Comparison of ENCODE assay signal across 28 cellular contexts in genomic region chr2:237209046-237209375, GRCh38.
DNase-seq lines count a peak whose midpoint lies in the region; ATAC-seq and TF ChIP-seq lines count a peak whose summit lies in the region.
"Had no signal": no experiment of that assay in that cellular context is flagged by ENCODE, and none has a peak within 500 bp of the region (broad histone marks: within the 10 kb centered on the region; RNA-seq: fewer than 3 reads in every experiment).

No MANE protein-coding gene starts in this region.

- no peak for TF ChIP-seq CTCF in A673 (conservative IDR thresholded peaks at IDR 0.05; ENCODE audit: low read depth, low read length)
- no peak for TF ChIP-seq CTCF in Panc1 (IDR thresholded peaks at IDR 0.05)
- TF ChIP-seq CTCF in hepatocyte (IDR thresholded peaks at IDR 0.05; ENCODE audit: poor library complexity): no peak
- no peak for TF ChIP-seq CTCF in GM10248 (IDR thresholded peaks at IDR 0.05; ENCODE audit: control extremely low read depth, extremely low read depth, low read depth, missing control alignments)

- H2AFZ ChIP-seq in hepatocyte: no peak overlapping the region
- H2AFZ ChIP-seq: parathyroid adenoma had no signal

- H3K27ac ChIP-seq in A673 (ENCODE audit: low read depth, low read length, poor library complexity, severe bottlenecking) (peak overlapping the region; percentile 44), Panc1 (ENCODE audit: low read length) (peak overlapping the region; percentile 54; the same call in 1 of the 2 replicates), hepatocyte (peak overlapping the region; percentile 97), skin epidermis (peak overlapping the region in 20 of 21 experiments; percentile 18 to 91 (median 70))
- H3K27ac ChIP-seq: parathyroid adenoma had no signal

- POLR2A ChIA-PET in A673 (lab: Charles Lee; ENCODE audit: low non-redundant PET): no interaction called here
- POLR2A ChIA-PET in Panc1 (lab: Charles Lee): no interaction called here
- POLR2A ChIA-PET in GM10248 (lab: Yijun Ruan, JAX): no interaction called here

- H3K9me3 ChIP-seq in A673 (ENCODE audit: low read depth, low read length, poor library complexity, severe bottlenecking) (no peaks in the 10 kb centered on the region), Panc1 (ENCODE audit: control insufficient read depth, insufficient read depth, low read depth, low read length) (no peaks in the 10 kb centered on the region), hepatocyte (ENCODE audit: low read depth) (no peaks in the 10 kb centered on the region), HAP-1 (no peaks in the 10 kb centered on the region)

- no peaks in the 10 kb centered on the region for H4K20me1 ChIP-seq in hepatocyte (ENCODE audit: insufficient read depth, poor library complexity, severe bottlenecking)

- in situ Hi-C loops in Panc1 (cut with HindIII; ENCODE audit: low pct_unique_long_range_greater_than_20kb, low sequenced_read_pairs): no loop called here
- in situ Hi-C loops in HAP-1 (cut with MboI; ENCODE audit: low sequenced_read_pairs): no loop called here

- H3K4me3 ChIP-seq in A673 (ENCODE audit: low read depth, low read length, poor library complexity, severe bottlenecking): no peak overlapping the region
- no peak overlapping the region for H3K4me3 ChIP-seq in Panc1 (ENCODE audit: low read depth in 2 of 2, low read length in 2 of 2)
- H3K4me3 ChIP-seq in hepatocyte: no peak overlapping the region
- no peak overlapping the region for H3K4me3 ChIP-seq in skin epidermis
- H3K4me3 ChIP-seq in HAP-1: no peak overlapping the region
- H3K4me3 ChIP-seq: K562, lung had no signal

- no TSS peak for BruUV-seq in A673 (replicated peaks; lab: Mats Ljungman, UMichigan)
- BruUV-seq in Panc1 (replicated peaks; lab: Mats Ljungman, UMichigan): no TSS peak

- H3K4me2 ChIP-seq in hepatocyte: no peak overlapping the region

- H3K36me3 ChIP-seq in A673 (ENCODE audit: insufficient read depth, low read length, poor library complexity, severe bottlenecking) (no peaks in the 10 kb centered on the region), Panc1 (ENCODE audit: control insufficient read depth, insufficient read depth, low read length) (no peaks in the 10 kb centered on the region), hepatocyte (replicated peaks; ENCODE audit: insufficient read depth, low read depth) (no peaks in the 10 kb centered on the region), HAP-1 (replicated peaks) (no peaks in the 10 kb centered on the region)

- no peaks in the 10 kb centered on the region for H3K9me2 ChIP-seq in hepatocyte (replicated peaks; ENCODE audit: insufficient read depth)

- H3K79me2 ChIP-seq in hepatocyte: no peaks in the 10 kb centered on the region
- H3K79me2 ChIP-seq: parathyroid adenoma had no signal

- CTCF ChIA-PET in A673 (lab: Charles Lee) (no interaction called here), Panc1 (lab: Charles Lee) (no interaction called here), GM10248 (lab: Yijun Ruan, JAX) (no interaction called here)

- no peaks in the 10 kb centered on the region for H3K27me3 ChIP-seq in A673 (replicated peaks; ENCODE audit: insufficient read depth, low read depth, low read length, poor library complexity)
- no peaks in the 10 kb centered on the region for H3K27me3 ChIP-seq in Panc1 (ENCODE audit: control insufficient read depth, insufficient read depth, low read length)
- no peaks in the 10 kb centered on the region for H3K27me3 ChIP-seq in hepatocyte
- no peaks in the 10 kb centered on the region for H3K27me3 ChIP-seq in HAP-1 (ENCODE audit: low read depth)

- no peak for ATAC-seq in Panc1
- ATAC-seq: activated T-cell treated with anti-CD3 and anti-CD28 coated beads, Interleukin-2, amount 50 U/mL, for 4 hours; K562; naive thymus-derived CD4-positive, alpha-beta T cell had no signal

- H3K4me1 ChIP-seq in A673 (ENCODE audit: insufficient read depth, low read length, poor library complexity, severe bottlenecking) (peaks cover 52% of the 10 kb centered on the region), Panc1 (ENCODE audit: control insufficient read depth, insufficient read depth, low read length) (0 out of 2 replicates have a peak, but pooled peaks cover 2% of the 10 kb centered on the region), hepatocyte (ENCODE audit: insufficient read depth) (peaks cover 39% of the 10 kb centered on the region), HAP-1 (no peaks in the 10 kb centered on the region)

- whole genome bisulfite sequencing in hepatocyte (ENCODE audit: low lambda C conversion rate, missing lambda C conversion rate): 40% methylated on average over 10 of the region's 10 CpGs

- DNase-seq in A673 (ENCODE audit: low spot score) (peak; percentile 30), Panc1 (ENCODE audit: low read depth, low spot score) (no peak), hepatocyte (ENCODE audit: low spot score) (no peak), ecto neural progenitor cell (ENCODE audit: low spot score) (no peak), GM10248 (ENCODE audit: extremely low spot score) (no peak), HAP-1 (ENCODE audit: low spot score in 2 of 2) (no peak)
- DNase-seq in stimulated activated CD4-positive, alpha-beta T cell treated with anti-CD3 and anti-CD28 coated beads, Interleukin-4, amount 100 ng/mL, for 4 hours: no peak
- DNase-seq: activated CD4-positive, CD25-positive, alpha-beta regulatory T cell treated with anti-CD3 and anti-CD28 coated beads, Interleukin-2, amount 50 U/mL, for 72 hours; activated naive CD4-positive, alpha-beta T cell treated with anti-CD3 and anti-CD28 coated beads for 36 hours; activated T-cell treated with anti-CD3 and anti-CD28 coated beads, Interleukin-2, amount 50 U/mL, for 4 hours; anterior cingulate cortex; CD4-positive, CD25-positive, alpha-beta regulatory T cell; cerebellar nuclear complex; effector memory CD4-positive, alpha-beta T cell; GDM1; glutamatergic neuron; MM.1S; naive thymus-derived CD4-positive, alpha-beta T cell; NCI-H1436; NCI-H510A treated with DMSO at 0.1 percent for 48 hours; RPMI8226; stimulated activated CD4-positive, alpha-beta T cell treated with anti-CD3 and anti-CD28 coated beads, Interleukin-1b, Interleukin-23, amount 100 ng/mL, for 48 hours; stimulated activated naive CD4-positive, alpha-beta T cell; SW 1271 had no signal

- intact Hi-C loops in A673 (cut with micrococcal nuclease; ENCODE audit: unreplicated experiment) (loop anchor here (5.0 kb wide), 1 partner anchor 83 kb away; no protein-coding TSS in a partner anchor), Panc1 (cut with micrococcal nuclease; ENCODE audit: unreplicated experiment) (no loop called here)

Comparison
In these comparisons a context has a peak if more than half of its experiments do, and no peak if none do; other contexts are left out.
1. H3K27ac ChIP-seq: peak in every context shown above with its lines; median percentile 97 in hepatocyte; 70 in skin epidermis; 54 in Panc1; 44 in A673.